23 cellular contexts compared by ENCODE assay signal in the genomic region with DNA sequence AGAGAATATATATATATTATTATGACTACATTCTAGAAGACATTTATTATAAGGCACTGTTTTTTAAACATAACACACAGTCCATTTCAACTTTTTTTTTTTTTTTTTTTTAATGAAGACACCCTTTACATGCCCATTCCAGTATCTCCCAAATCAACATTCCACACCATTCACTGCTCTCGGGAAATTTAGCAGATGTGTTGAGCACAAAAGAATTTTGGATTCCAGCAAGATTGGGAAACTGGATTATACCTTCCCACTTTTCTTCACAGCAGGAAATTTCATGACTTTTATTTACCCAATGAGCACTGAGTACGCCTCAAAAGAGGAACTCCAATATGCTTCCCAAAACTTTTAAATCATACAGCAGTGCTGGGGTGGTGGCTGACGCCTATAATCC.
"Had no signal": no experiment of that assay in that cellular context is flagged by ENCODE, and none has a peak within 500 bp of the region (broad histone marks: within the 10 kb centered on the region; RNA-seq: fewer than 3 reads in every experiment).

No MANE protein-coding gene starts in this region.

- FAIRE-seq: urothelium cell line had no signal

- H3K27me3 Mint-ChIP-seq: naive B cell, type B pancreatic cell had no signal

- H3K9me3 Mint-ChIP-seq: effector memory CD8-positive, alpha-beta T cell; nephron; stimulated activated effector memory CD8-positive, alpha-beta T cell treated with anti-CD3 and anti-CD28 coated beads, Interleukin-12 subunit alpha, Interleukin-12 subunit beta, amount 100 ng/mL, for 72 hours; type B pancreatic cell had no signal

- DNase-seq: effector memory CD8-positive, alpha-beta T cell; foreskin fibroblast; head of caudate nucleus; hippocampal formation; left colon; left ventricle myocardium superior; mesendoderm; naive B cell; posterior cingulate gyrus; stimulated activated CD4-positive, alpha-beta T cell treated with anti-CD3 and anti-CD28 coated beads, Interleukin-4, amount 100 ng/mL, for 1 hour; stimulated activated CD8-positive, alpha-beta memory T cell treated with anti-CD3 and anti-CD28 coated beads, Interleukin-4, amount 100 ng/mL, for 48 hours; stimulated activated naive CD8-positive, alpha-beta T cell treated with anti-CD3 and anti-CD28 coated beads, Interleukin-15, Interleukin-2, amounts not matched to agents 100 U/mL and 50 U/mL, for 24 hours; thyroid gland had no signal

- ATAC-seq: effector memory CD8-positive, alpha-beta T cell; left colon; left ventricle myocardium superior; sciatic nerve; stimulated activated effector memory CD8-positive, alpha-beta T cell treated with anti-CD3 and anti-CD28 coated beads, Interleukin-12 subunit alpha, Interleukin-12 subunit beta, amount 100 ng/mL, for 72 hours; stimulated activated naive CD8-positive, alpha-beta T cell treated with anti-CD3 and anti-CD28 coated beads, Interleukin-15, Interleukin-2, amounts not matched to agents 100 U/mL and 50 U/mL, for 24 hours had no signal

- H3K4me1 Mint-ChIP-seq: naive B cell; stimulated activated effector memory CD8-positive, alpha-beta T cell treated with anti-CD3 and anti-CD28 coated beads, Interleukin-12 subunit alpha, Interleukin-12 subunit beta, amount 100 ng/mL, for 72 hours had no signal

- H3K27ac Mint-ChIP-seq: effector memory CD8-positive, alpha-beta T cell; naive B cell; nephron; stimulated activated effector memory CD8-positive, alpha-beta T cell treated with anti-CD3 and anti-CD28 coated beads, Interleukin-12 subunit alpha, Interleukin-12 subunit beta, amount 100 ng/mL, for 72 hours; type B pancreatic cell had no signal

- H3K4me3 Mint-ChIP-seq: effector memory CD8-positive, alpha-beta T cell; naive B cell; nephron; stimulated activated effector memory CD8-positive, alpha-beta T cell treated with anti-CD3 and anti-CD28 coated beads, Interleukin-12 subunit alpha, Interleukin-12 subunit beta, amount 100 ng/mL, for 72 hours; type B pancreatic cell had no signal

- H3K27me3 ChIP-seq: esophagus muscularis mucosa, suprapubic skin, thyroid gland had no signal

- H3K36me3 ChIP-seq: esophagus muscularis mucosa, suprapubic skin, thyroid gland had no signal

- H3K27ac ChIP-seq: epithelial cell of prostate, esophagus muscularis mucosa, suprapubic skin, thyroid gland had no signal

- H3K4me3 ChIP-seq: esophagus muscularis mucosa, lung, smooth muscle cell, suprapubic skin, thyroid gland had no signal

- H3K9me3 ChIP-seq: esophagus muscularis mucosa, suprapubic skin, thyroid gland had no signal

- H3K36me3 Mint-ChIP-seq: naive B cell; stimulated activated effector memory CD8-positive, alpha-beta T cell treated with anti-CD3 and anti-CD28 coated beads, Interleukin-12 subunit alpha, Interleukin-12 subunit beta, amount 100 ng/mL, for 72 hours; type B pancreatic cell had no signal
